In genomic region chr1:81712425-81712824, GRCh38 we compare ENCODE assay signal across 8 cellular contexts.
"Had no signal": no experiment of that assay in that cellular context is flagged by ENCODE, and none has a peak within 500 bp of the region (broad histone marks: within the 10 kb centered on the region; RNA-seq: fewer than 3 reads in every experiment).

No MANE protein-coding gene starts in this region.

- ATAC-seq: HCT116, HepG2 had no signal

- H3K36me3 ChIP-seq: HAP-1 had no signal

- H3K27ac ChIP-seq: GM23248, HL-60 had no signal

- H3K9me3 ChIP-seq: HAP-1 had no signal

- DNase-seq: GM23248, GOT3, H7, HFFc6 had no signal

- H3K4me3 ChIP-seq: GM23248, HAP-1 had no signal
